Comparison of ENCODE assay signal across 8 cellular contexts in genomic region chr9:127783111-127783621, GRCh38. TPM values are rescaled to one million over a fixed set of nuclear protein-coding genes. Genes with fewer than 3 reads are reported as not detected.
DNase-seq lines count a peak whose midpoint lies in the region; ATAC-seq and TF ChIP-seq lines count a peak whose summit lies in the region.

No MANE protein-coding gene starts in this region.

- H3K9me3 Mint-ChIP-seq in activated CD4-positive, alpha-beta T cell treated with anti-CD3 and anti-CD28 coated beads, Interleukin-2, amount 10 ng/mL, durations not matched to agents 7 days and 5 days: no peaks in the 10 kb centered on the region
- no peaks in the 10 kb centered on the region for H3K9me3 Mint-ChIP-seq in endothelial cell (ENCODE audit: unreplicated experiment)

- H3K27me3 Mint-ChIP-seq in activated CD4-positive, alpha-beta T cell treated with anti-CD3 and anti-CD28 coated beads, Interleukin-2, amount 10 ng/mL, durations not matched to agents 7 days and 5 days: no peaks in the 10 kb centered on the region
- peaks cover 7% of the 10 kb centered on the region for H3K27me3 Mint-ChIP-seq in endothelial cell (ENCODE audit: unreplicated experiment)

- CTCF ChIA-PET in activated CD4-positive, alpha-beta T cell treated with anti-CD3 and anti-CD28 coated beads, Interleukin-2, amount 10 ng/mL, durations not matched to agents 7 days and 5 days (lab: Charles Lee): interaction anchor here (1.0 to 2.2 kb wide), 3 partner anchors 49 to 160 kb away, joined by 3 to 11 read pairs (median 5); partner anchors contain the start of gene TOR2A

- DNase-seq in GM19238 (ENCODE audit: insufficient read length, low spot score) (peak; percentile 53), endothelial cell (ENCODE audit: low spot score) (no peak), NCI-H1048 (lab: John Stamatoyannopoulos, UW) (no peak)
- peak; percentile 86 for DNase-seq in activated CD4-positive, alpha-beta T cell treated with anti-CD3 and anti-CD28 coated beads, Interleukin-2, amount 10 ng/mL, durations not matched to agents 7 days and 5 days
- peak; percentile 49 to 52 for DNase-seq in stimulated activated CD4-positive, alpha-beta T cell treated with anti-CD3 and anti-CD28 coated beads, Interleukin-2, amount 100 ng/mL, for 48 hours

- H3K27ac Mint-ChIP-seq in activated CD4-positive, alpha-beta T cell treated with anti-CD3 and anti-CD28 coated beads, Interleukin-2, amount 10 ng/mL, durations not matched to agents 7 days and 5 days: peak overlapping the region; percentile 96
- H3K27ac Mint-ChIP-seq in endothelial cell (ENCODE audit: unreplicated experiment): peak overlapping the region; percentile 72

- no peak for TF ChIP-seq CTCF in endothelial cell (IDR thresholded peaks at IDR 0.05; ENCODE audit: unreplicated experiment)

- POLR2A ChIA-PET in activated CD4-positive, alpha-beta T cell treated with anti-CD3 and anti-CD28 coated beads, Interleukin-2, amount 10 ng/mL, durations not matched to agents 7 days and 5 days (lab: Charles Lee): no interaction called here

- peaks cover 20% of the 10 kb centered on the region for H3K36me3 Mint-ChIP-seq in activated CD4-positive, alpha-beta T cell treated with anti-CD3 and anti-CD28 coated beads, Interleukin-2, amount 10 ng/mL, durations not matched to agents 7 days and 5 days (ENCODE audit: low read depth)
- peaks cover 15% of the 10 kb centered on the region for H3K36me3 Mint-ChIP-seq in endothelial cell (ENCODE audit: low read depth, unreplicated experiment)

- ATAC-seq in HG03460 (IDR thresholded peaks at IDR 0.05; ENCODE audit: unreplicated experiment): no peak
- no peak for ATAC-seq in GM21786 (IDR thresholded peaks at IDR 0.05; ENCODE audit: unreplicated experiment)
- ATAC-seq in GM21825 (IDR thresholded peaks at IDR 0.05; ENCODE audit: unreplicated experiment): no peak

- peaks cover 73% of the 10 kb centered on the region for H3K4me1 Mint-ChIP-seq in activated CD4-positive, alpha-beta T cell treated with anti-CD3 and anti-CD28 coated beads, Interleukin-2, amount 10 ng/mL, durations not matched to agents 7 days and 5 days
- H3K4me1 Mint-ChIP-seq in endothelial cell (ENCODE audit: unreplicated experiment): peaks cover 20% of the 10 kb centered on the region

- H3K4me3 Mint-ChIP-seq in activated CD4-positive, alpha-beta T cell treated with anti-CD3 and anti-CD28 coated beads, Interleukin-2, amount 10 ng/mL, durations not matched to agents 7 days and 5 days: peak overlapping the region; percentile 71
- no peak overlapping the region for H3K4me3 Mint-ChIP-seq in endothelial cell (ENCODE audit: unreplicated experiment)

RNA-seq across cellular contexts. Expression of gene CDK9, which starts 2.7 kb away (rescaled TPM):
- 100 to 1,000 TPM in 1 of 2 experiments, 10 to 100 TPM in 1; 99.4 to 110 TPM for total RNA-seq in activated CD4-positive, alpha-beta T cell treated with anti-CD3 and anti-CD28 coated beads, Interleukin-2, amount 10 ng/mL, durations not matched to agents 7 days and 5 days
- total RNA-seq in endothelial cell (ENCODE audit: unreplicated experiment): 188 TPM

RNA-seq across cellular contexts. Expression of gene SH2D3C, which starts 4.7 kb away (rescaled TPM):
- 10 to 100 TPM; 67.9 to 71.4 TPM for total RNA-seq in activated CD4-positive, alpha-beta T cell treated with anti-CD3 and anti-CD28 coated beads, Interleukin-2, amount 10 ng/mL, durations not matched to agents 7 days and 5 days
- 137 TPM for total RNA-seq in endothelial cell (ENCODE audit: unreplicated experiment)

RNA-seq across cellular contexts. Expression of gene FPGS, which starts 19.5 kb away (rescaled TPM):
- 10 to 100 TPM; 66.7 to 78.1 TPM for total RNA-seq in activated CD4-positive, alpha-beta T cell treated with anti-CD3 and anti-CD28 coated beads, Interleukin-2, amount 10 ng/mL, durations not matched to agents 7 days and 5 days
- total RNA-seq in endothelial cell (ENCODE audit: unreplicated experiment): 51.3 TPM

RNA-seq across cellular contexts. Expression of gene TOR2A, which starts 48.1 kb away (rescaled TPM):
- 10 to 100 TPM; 21.7 to 24.0 TPM for total RNA-seq in activated CD4-positive, alpha-beta T cell treated with anti-CD3 and anti-CD28 coated beads, Interleukin-2, amount 10 ng/mL, durations not matched to agents 7 days and 5 days
- 29.1 TPM for total RNA-seq in endothelial cell (ENCODE audit: unreplicated experiment)

Comparison
In these comparisons a context has a peak if more than half of its experiments do, and no peak if none do; other contexts are left out.
1. DNase-seq: peak in GM19238 (single experiment), activated CD4-positive, alpha-beta T cell treated with anti-CD3 and anti-CD28 coated beads, Interleukin-2, amount 10 ng/mL, durations not matched to agents 7 days and 5 days (single experiment) and stimulated activated CD4-positive, alpha-beta T cell treated with anti-CD3 and anti-CD28 coated beads, Interleukin-2, amount 100 ng/mL, for 48 hours (2 of 2); none in endothelial cell (single experiment) and NCI-H1048 (single experiment).